In the genomic region with DNA sequence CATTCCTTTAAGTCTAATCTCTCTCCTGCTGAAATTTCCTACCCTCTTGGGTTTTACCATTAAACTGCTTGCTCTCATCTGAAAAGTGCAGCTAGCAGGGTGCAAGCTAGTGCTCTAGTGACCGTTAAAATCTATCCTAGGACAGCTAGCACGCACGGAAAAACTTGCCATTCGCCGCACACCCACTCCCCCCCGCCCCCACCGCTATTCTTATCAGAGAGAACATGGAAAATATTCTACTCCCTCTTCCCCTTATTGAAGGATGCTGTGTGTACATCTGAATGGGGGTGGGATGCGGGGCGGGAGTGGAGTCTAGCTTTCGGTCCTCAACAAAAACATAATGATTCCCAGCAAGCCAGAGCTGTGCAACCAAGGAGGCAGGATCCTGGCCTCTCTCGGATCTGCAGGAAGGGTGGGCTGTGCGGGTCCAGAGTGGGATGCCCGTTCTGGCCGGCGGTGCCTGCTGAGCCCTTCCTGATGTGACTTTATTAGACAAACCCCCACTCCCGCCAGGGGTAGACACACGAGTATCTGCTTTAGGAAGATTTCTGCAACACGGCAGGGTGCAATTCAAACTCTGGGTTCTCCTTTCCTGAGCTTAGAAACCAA, we compare ENCODE assay signal across 8 cellular contexts. TPM values are rescaled to one million over a fixed set of nuclear protein-coding genes. Genes with fewer than 3 reads are reported as not detected.
A peak's percentile ranks its signal among the peaks of the same experiment; 100 is the strongest.
DNase-seq lines count a peak whose midpoint lies in the region; ATAC-seq and TF ChIP-seq lines count a peak whose summit lies in the region.

No MANE protein-coding gene starts in this region.

- TF ChIP-seq CTCF in AG09309 (IDR thresholded peaks at IDR 0.05; ENCODE audit: control insufficient read depth, insufficient read depth, low read depth, low read length, missing control alignments) (no peak), ascending aorta (IDR thresholded peaks at IDR 0.05) (no peak)

- H3K4me3 ChIP-seq in AG09309 (ENCODE audit: control insufficient read depth, low read depth, low read length): peak overlapping the region; percentile 55; the same call in 1 of the 2 replicates
- H3K4me3 ChIP-seq in ascending aorta: peak overlapping the region; percentile 59 to 70
- H3K4me3 ChIP-seq in muscle layer of colon (ENCODE audit: low read depth in 1 of 2, low read length in 2 of 2): peak overlapping the region; percentile 31 to 63
- no peak overlapping the region; the same call in 1 of the 2 replicates for H3K4me3 ChIP-seq in H7 (ENCODE audit: insufficient read depth, low read depth, low read length)

- peaks cover 10 to 20% of the 10 kb centered on the region in 2 donors for H3K4me1 ChIP-seq in ascending aorta
- H3K4me1 ChIP-seq in muscle layer of colon (ENCODE audit: insufficient read depth, low read length): no peaks in the 10 kb centered on the region

- no peak overlapping the region for H3K9ac ChIP-seq in muscle layer of colon (ENCODE audit: low read length)

- POLR2A ChIA-PET in HEK293T (lab: Yijun Ruan, JAX): no interaction called here

- DNase-seq in AG09309 (ENCODE audit: low read depth) (no peak), ascending aorta (ENCODE audit: low spot score in 2 of 2) (no peak), H7 (no peak), SHP77 treated with DMSO at 0.1 percent for 48 hours (lab: John Stamatoyannopoulos, UW) (no peak), HEK293T (ENCODE audit: extremely low spot score) (no peak)

- ATAC-seq in GM21619 (IDR thresholded peaks at IDR 0.05; ENCODE audit: unreplicated experiment) (peak; percentile 6), GM21717 (IDR thresholded peaks at IDR 0.05; ENCODE audit: unreplicated experiment) (no peak)

- H3K27me3 ChIP-seq in ascending aorta (peaks cover 9% of the 10 kb centered on the region), muscle layer of colon (ENCODE audit: control insufficient read depth in 1 of 2, insufficient read depth in 2 of 2, low read length in 2 of 2) (peaks cover 18 to 70% of the 10 kb centered on the region in 2 donors), H7 (ENCODE audit: control insufficient read depth, insufficient read depth, low read length) (peaks cover 31% of the 10 kb centered on the region)

- intact Hi-C loops in ascending aorta (cut with DNase I): loop anchor here (5.0 kb wide), 1 partner anchor 1062 kb away; no protein-coding TSS in a partner anchor

- H3K36me3 ChIP-seq in ascending aorta: no peaks in the 10 kb centered on the region
- H3K36me3 ChIP-seq in muscle layer of colon (ENCODE audit: insufficient read depth, low read length): no peaks in the 10 kb centered on the region
- no peaks in the 10 kb centered on the region for H3K36me3 ChIP-seq in H7 (replicated peaks; ENCODE audit: control insufficient read depth, insufficient read depth, low read length)

- CTCF ChIA-PET in HEK293T (lab: Yijun Ruan, JAX): interaction anchor here (0.6 to 2.2 kb wide), 10 partner anchors 11 to 1065 kb away, joined by 3 to 18 read pairs (median 4); no protein-coding TSS in a partner anchor

- H3K27ac ChIP-seq in ascending aorta (no peak overlapping the region), muscle layer of colon (ENCODE audit: low read depth, low read length) (no peak overlapping the region)

- H3K9me3 ChIP-seq in ascending aorta (no peaks in the 10 kb centered on the region), muscle layer of colon (ENCODE audit: low read length) (no peaks in the 10 kb centered on the region)

TF ChIP-seq in HEK293T, 16 proteins besides CTCF, POLR2A, EP300 and RAD21:
- TF ChIP-seq SUZ12 (IDR thresholded peaks at IDR 0.05) (no peak), TARDBP (IDR thresholded peaks at IDR 0.05) (no peak)

RNA-seq across cellular contexts. Expression of gene ADRA2A, which starts 1.1 kb away (rescaled TPM):
- total RNA-seq in ascending aorta: 23.5 TPM
- 1.9 and 4.3 TPM in 2 replicates for total RNA-seq in H7 (2014; rRNA removed; shearing (Covaris generic))
